In the genomic region with DNA sequence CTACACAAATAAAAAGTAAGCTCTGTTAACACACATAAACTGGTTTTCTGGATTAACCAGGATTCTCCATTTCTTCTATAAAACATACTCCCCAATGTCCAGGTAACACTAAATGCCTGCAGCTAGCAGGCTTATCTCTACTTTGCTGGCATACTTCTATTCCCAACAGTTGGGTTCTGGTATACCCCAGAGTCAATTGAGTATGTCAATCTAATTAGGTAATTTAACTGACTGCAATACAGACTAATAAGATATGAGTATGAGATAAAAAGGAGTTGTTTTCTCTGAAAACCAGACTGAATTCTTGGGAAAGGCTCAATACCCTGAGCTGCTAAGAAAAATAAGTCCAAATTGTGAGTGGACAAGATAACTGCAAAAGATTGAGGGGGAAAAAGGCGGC, we compare ENCODE assay signal across 18 cellular contexts.
"Had no signal": no experiment of that assay in that cellular context is flagged by ENCODE, and none has a peak within 500 bp of the region (broad histone marks: within the 10 kb centered on the region; RNA-seq: fewer than 3 reads in every experiment).

No MANE protein-coding gene starts in this region.

- ATAC-seq: activated CD4-positive, CD25-positive, alpha-beta regulatory T cell treated with anti-CD3 and anti-CD28 coated beads, Interleukin-2, amount 50 U/mL, for 24 hours; gastrocnemius medialis; left colon; lower lobe of right lung had no signal

- H3K9me3 ChIP-seq: gastrocnemius medialis, heart right ventricle, lower lobe of right lung, suprapubic skin had no signal

- H3K4me3 Mint-ChIP-seq: activated naive CD8-positive, alpha-beta T cell treated with anti-CD3 and anti-CD28 coated beads for 36 hours; mesothelial cell of epicardium had no signal

- H3K36me3 ChIP-seq: gastrocnemius medialis, heart right ventricle, lower lobe of right lung, suprapubic skin had no signal

- H3K27me3 ChIP-seq: gastrocnemius medialis, heart right ventricle, suprapubic skin had no signal

- H3K4me1 ChIP-seq: gastrocnemius medialis, heart right ventricle, lower lobe of right lung, suprapubic skin had no signal

- DNase-seq: activated CD4-positive, alpha-beta T cell treated with anti-CD3 and anti-CD28 coated beads, Interleukin-2, amount 50 U/mL, for 1 hour; activated CD8-positive, alpha-beta memory T cell treated with anti-CD3 and anti-CD28 coated beads for 24 hours; activated gamma-delta T cell treated with Interleukin-2 at 50 U/mL for 16 hours; activated naive CD8-positive, alpha-beta T cell treated with anti-CD3 and anti-CD28 coated beads for 36 hours; amygdala; dermis blood vessel endothelial cell; gastrocnemius medialis; heart right ventricle; left colon; lower lobe of right lung; small intestine; stimulated activated CD4-positive, alpha-beta T cell treated with anti-CD3 and anti-CD28 coated beads, Interleukin-4, amount 100 ng/mL, for 24 hours; stimulated activated naive CD4-positive, alpha-beta T cell treated with Interleukin-2 at 50 U/mL for 16 hours; T-helper 9 cell had no signal

- H3K27me3 Mint-ChIP-seq: activated naive CD8-positive, alpha-beta T cell treated with anti-CD3 and anti-CD28 coated beads for 36 hours had no signal

- H3K9me3 Mint-ChIP-seq: activated naive CD8-positive, alpha-beta T cell treated with anti-CD3 and anti-CD28 coated beads for 36 hours; mesothelial cell of epicardium had no signal

- H3K27ac ChIP-seq: epithelial cell of prostate, gastrocnemius medialis, heart right ventricle, lower lobe of right lung, suprapubic skin had no signal

- H3K36me3 Mint-ChIP-seq: activated naive CD8-positive, alpha-beta T cell treated with anti-CD3 and anti-CD28 coated beads for 36 hours; mesothelial cell of epicardium had no signal

- H3K4me3 ChIP-seq: gastrocnemius medialis, heart right ventricle, lower lobe of right lung, suprapubic skin had no signal
